In genomic region chr2:19989681-19990415, GRCh38 we compare ENCODE assay signal across 8 cellular contexts. TPM values are rescaled to one million over a fixed set of nuclear protein-coding genes. Genes with fewer than 3 reads are reported as not detected.
DNase-seq lines count a peak whose midpoint lies in the region; TF ChIP-seq lines count a peak whose summit lies in the region.

WDR35 (minus strand) TSS chr2:19990105; CDS start chr2:19990015, 90 bp downstream.

- DNase-seq in GM04504 (ENCODE audit: low read depth) (peak; percentile 66), HEK293T (ENCODE audit: extremely low spot score) (peak; percentile 96), MV-4-11 (lab: John Stamatoyannopoulos, UW) (peak; percentile 83), SJCRH30 (peak; percentile 92 to 94), glutamatergic neuron (peak; percentile 98), occipital lobe (lab: John Stamatoyannopoulos, UW) (peak; percentile 81)
- DNase-seq in activated naive CD4-positive, alpha-beta T cell treated with anti-CD3 and anti-CD28 coated beads, Interleukin-2, amount 10 ng/mL, durations not matched to agents 7 days and 5 days: peak; percentile 92

- peak within 1 kb of the TSS; percentile 81 for H3K4me3 Mint-ChIP-seq in activated naive CD4-positive, alpha-beta T cell treated with anti-CD3 and anti-CD28 coated beads, Interleukin-2, amount 10 ng/mL, durations not matched to agents 7 days and 5 days
- peak within 1 kb of the TSS; percentile 96 for H3K4me3 Mint-ChIP-seq in glutamatergic neuron (ENCODE audit: unreplicated experiment)

- TF ChIP-seq CTCF in glutamatergic neuron (IDR thresholded peaks at IDR 0.05; ENCODE audit: partially characterized antibody, unreplicated experiment): no peak

- H3K9me3 ChIP-seq in SJCRH30 (replicated peaks): no peaks in the 10 kb centered on the region

- peaks cover 1% of the 10 kb centered on the region for H3K36me3 Mint-ChIP-seq in activated naive CD4-positive, alpha-beta T cell treated with anti-CD3 and anti-CD28 coated beads, Interleukin-2, amount 10 ng/mL, durations not matched to agents 7 days and 5 days
- H3K36me3 Mint-ChIP-seq in glutamatergic neuron (ENCODE audit: unreplicated experiment): no peaks in the 10 kb centered on the region

- POLR2A ChIA-PET in HEK293T (lab: Yijun Ruan, JAX): interaction anchor here (1.0 to 1.5 kb wide), 4 partner anchors 10 to 89 kb away, joined by 3 to 4 read pairs (median 4); no protein-coding TSS in a partner anchor

- peaks cover 5% of the 10 kb centered on the region; the same call in 1 of the 2 replicates for H3K4me1 ChIP-seq in SJCRH30

- peak within 1 kb of the TSS; percentile 64 for H3K27ac Mint-ChIP-seq in activated naive CD4-positive, alpha-beta T cell treated with anti-CD3 and anti-CD28 coated beads, Interleukin-2, amount 10 ng/mL, durations not matched to agents 7 days and 5 days
- H3K27ac Mint-ChIP-seq in glutamatergic neuron (ENCODE audit: unreplicated experiment): peak within 1 kb of the TSS; percentile 75

- H3K36me3 ChIP-seq in SJCRH30: no peaks in the 10 kb centered on the region

- CTCF ChIA-PET in HEK293T (lab: Yijun Ruan, JAX): interaction anchor here (0.6 to 1.0 kb wide), 2 partner anchors 104 to 105 kb away, joined by 3 read pairs; no protein-coding TSS in a partner anchor
- CTCF ChIA-PET in activated naive CD4-positive, alpha-beta T cell treated with anti-CD3 and anti-CD28 coated beads, Interleukin-2, amount 10 ng/mL, durations not matched to agents 7 days and 5 days (lab: Charles Lee): interaction anchor here (1.5 kb wide), 1 partner anchor 90 kb away, joined by 3 read pairs; no protein-coding TSS in a partner anchor

- H3K27me3 Mint-ChIP-seq in activated naive CD4-positive, alpha-beta T cell treated with anti-CD3 and anti-CD28 coated beads, Interleukin-2, amount 10 ng/mL, durations not matched to agents 7 days and 5 days: peaks cover 30% of the 10 kb centered on the region
- no peaks in the 10 kb centered on the region for H3K27me3 Mint-ChIP-seq in glutamatergic neuron (ENCODE audit: unreplicated experiment)

- peak within 1 kb of the TSS; percentile 85 for H3K4me3 ChIP-seq in SJCRH30

- no peaks in the 10 kb centered on the region for H3K9me3 Mint-ChIP-seq in activated naive CD4-positive, alpha-beta T cell treated with anti-CD3 and anti-CD28 coated beads, Interleukin-2, amount 10 ng/mL, durations not matched to agents 7 days and 5 days
- H3K9me3 Mint-ChIP-seq in glutamatergic neuron (ENCODE audit: unreplicated experiment): no peaks in the 10 kb centered on the region

- H3K4me1 Mint-ChIP-seq in activated naive CD4-positive, alpha-beta T cell treated with anti-CD3 and anti-CD28 coated beads, Interleukin-2, amount 10 ng/mL, durations not matched to agents 7 days and 5 days: peaks cover 31% of the 10 kb centered on the region
- peaks cover 6% of the 10 kb centered on the region for H3K4me1 Mint-ChIP-seq in glutamatergic neuron (ENCODE audit: low read depth, unreplicated experiment)

- no peaks in the 10 kb centered on the region for H3K27me3 ChIP-seq in SJCRH30

- H3K27ac ChIP-seq in SJCRH30: peak within 1 kb of the TSS; percentile 13; the same call in 1 of the 2 replicates
- H3K27ac ChIP-seq in temporal lobe (ENCODE audit: low read depth, low read length): no peak within 1 kb of the TSS

TF ChIP-seq in HEK293T, 16 proteins besides CTCF, POLR2A, EP300 and RAD21:
- TF ChIP-seq ELF4 (IDR thresholded peaks at IDR 0.05) (peak; percentile 14; the same call in 1 of the 2 replicates), PKNOX1 (IDR thresholded peaks at IDR 0.05) (no peak), BHLHE40 (IDR thresholded peaks at IDR 0.05; ENCODE audit: borderline replicate concordance) (no peak), L3MBTL2 (conservative IDR thresholded peaks at IDR 0.05) (peak; percentile 87), LEF1 (IDR thresholded peaks at IDR 0.05; ENCODE audit: borderline replicate concordance) (no peak)

RNA-seq across cellular contexts. Expression of gene WDR35, which starts in this region (rescaled TPM):
- 16.7 and 18.6 TPM in 2 replicates for total RNA-seq in SJCRH30 (2014; rRNA removed; shearing (Covaris generic))
- total RNA-seq in glutamatergic neuron (ENCODE audit: unreplicated experiment) (6.4 TPM), occipital lobe (26.5 TPM), temporal lobe (19.2 TPM)
